ENCODE assay signal across 23 cellular contexts in the genomic region with DNA sequence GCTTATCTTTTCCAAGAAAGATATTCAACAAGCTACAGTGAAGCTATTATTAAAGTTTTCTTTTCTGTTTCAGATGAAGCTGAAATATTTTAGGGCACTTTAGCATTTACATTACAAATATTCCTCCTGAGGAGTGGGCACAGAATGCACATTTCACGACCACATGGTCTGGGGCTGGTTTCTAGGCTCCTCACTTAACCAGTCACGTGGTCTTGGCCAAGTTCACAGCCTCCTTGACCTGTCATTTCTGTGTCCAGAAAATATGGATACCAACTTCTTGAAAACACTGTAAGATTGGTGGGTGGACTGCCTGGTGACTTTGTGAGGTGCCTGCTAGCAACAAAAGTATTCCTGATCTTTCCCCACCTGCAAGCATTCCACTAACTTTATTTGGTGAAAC.
DNase-seq lines count a peak whose midpoint lies in the region; ATAC-seq and TF ChIP-seq lines count a peak whose summit lies in the region.
"Had no signal": no experiment of that assay in that cellular context is flagged by ENCODE, and none has a peak within 500 bp of the region (broad histone marks: within the 10 kb centered on the region; RNA-seq: fewer than 3 reads in every experiment).

No MANE protein-coding gene starts in this region.

- no peaks in the 10 kb centered on the region for H3K9me3 Mint-ChIP-seq in nephron
- H3K9me3 Mint-ChIP-seq: CD4-positive, alpha-beta T cell; CD8-positive, alpha-beta memory T cell; GM23338; H9 had no signal

- H3K4me3 ChIP-seq in left ventricle myocardium inferior (no peak overlapping the region), dorsolateral prefrontal cortex (peak overlapping the region in 1 of 59 donors; percentile 32)
- H3K4me3 ChIP-seq: A549; BLaER1 treated with 17β-estradiol and CSF1 and Interleukin-3, amounts not matched to agents 10 nM and 100 nM; GM23338 had no signal

- H3K27me3 Mint-ChIP-seq in nephron (ENCODE audit: low read depth): no peaks in the 10 kb centered on the region

- ATAC-seq in left ventricle myocardium superior (no peak), HG02938 (IDR thresholded peaks at IDR 0.05; ENCODE audit: unreplicated experiment) (no peak), GM18867 (IDR thresholded peaks at IDR 0.05; ENCODE audit: unreplicated experiment) (no peak)
- ATAC-seq: A549, GM23338, HCT116 had no signal

- no peaks in the 10 kb centered on the region for H3K36me3 ChIP-seq in left ventricle myocardium inferior
- H3K36me3 ChIP-seq: BE2C had no signal

- peak overlapping the region in 2 of 3 experiments; percentile 16 to 31 for H3K27ac Mint-ChIP-seq in nephron
- H3K27ac Mint-ChIP-seq: CD4-positive, alpha-beta T cell; H9 had no signal

- no peak overlapping the region for H3K4me3 Mint-ChIP-seq in nephron
- H3K4me3 Mint-ChIP-seq: CD14-positive monocyte; CD4-positive, alpha-beta T cell; CD8-positive, alpha-beta memory T cell; GM23338; H9 had no signal

- H3K4me1 ChIP-seq in left ventricle myocardium inferior: peaks cover 2% of the 10 kb centered on the region
- H3K4me1 ChIP-seq: A549, BE2C had no signal

- peaks cover 19% of the 10 kb centered on the region for H3K4me1 Mint-ChIP-seq in nephron
- H3K4me1 Mint-ChIP-seq: CD8-positive, alpha-beta memory T cell had no signal

- TF ChIP-seq CTCF in left ventricle myocardium inferior (IDR thresholded peaks at IDR 0.05; ENCODE audit: borderline replicate concordance) (no peak), dorsolateral prefrontal cortex (IDR thresholded peaks at IDR 0.05 in 54 of 56, conservative IDR thresholded peaks at IDR 0.05 in 2 of 56; ENCODE audit: low read depth in 1 of 56, partially characterized antibody in 56 of 56) (no peak), nephron (IDR thresholded peaks at IDR 0.05; ENCODE audit: unreplicated experiment in 3 of 3) (no peak)

- no peaks in the 10 kb centered on the region for H3K9me3 ChIP-seq in left ventricle myocardium inferior (replicated peaks)
- H3K9me3 ChIP-seq: A549, BE2C had no signal

- intact Hi-C loops in left ventricle myocardium inferior (cut with micrococcal nuclease): no loop called here
- intact Hi-C loops in left ventricle myocardium superior (cut with micrococcal nuclease): no loop called here
- intact Hi-C loops in dorsolateral prefrontal cortex (cut with DNase I): no loop called here

- DNase-seq in left ventricle myocardium inferior: no peak
- no peak for DNase-seq in left ventricle myocardium superior
- DNase-seq in dorsolateral prefrontal cortex: no peak
- DNase-seq in stimulated activated naive CD4-positive, alpha-beta T cell (lab: John Stamatoyannopoulos, UW): no peak
- DNase-seq: 8988T; ACHN; AML-193; BE2C; CD4-positive, alpha-beta T cell; CD8-positive, alpha-beta memory T cell; DMS 273 treated with DMSO at 0.1 percent for 48 hours; DMS79; EL; GF-D8; H9 had no signal

- peaks cover 17% of the 10 kb centered on the region for H3K36me3 Mint-ChIP-seq in nephron (ENCODE audit: low read depth)
- H3K36me3 Mint-ChIP-seq: CD14-positive monocyte had no signal

- peak overlapping the region; percentile 59 for H3K27ac ChIP-seq in left ventricle myocardium inferior (replicated peaks)
- H3K27ac ChIP-seq in dorsolateral prefrontal cortex: peak overlapping the region in 53 of 59 donors; percentile 4 to 86 (median 69)
- H3K27ac ChIP-seq: A549; BLaER1 treated with 17β-estradiol and CSF1 and Interleukin-3, amounts not matched to agents 10 nM and 100 nM had no signal

- H3K27me3 ChIP-seq in left ventricle myocardium inferior (ENCODE audit: low read depth): no peaks in the 10 kb centered on the region
- no peaks in the 10 kb centered on the region for H3K27me3 ChIP-seq in dorsolateral prefrontal cortex
- H3K27me3 ChIP-seq: BE2C; BLaER1 treated with 17β-estradiol and CSF1 and Interleukin-3, amounts not matched to agents 10 nM and 100 nM had no signal
